Comparison of ENCODE assay signal across 8 cellular contexts in genomic region chr5:62403411-62404250, GRCh38. TPM values are rescaled to one million over a fixed set of nuclear protein-coding genes. Genes with fewer than 3 reads are reported as not detected.
DNase-seq lines count a peak whose midpoint lies in the region; ATAC-seq and TF ChIP-seq lines count a peak whose summit lies in the region.

Gene DIMT1, minus strand, starts transcription at chr5:62403905. Its CDS starts 133 bp downstream, at chr5:62403772.

- H3K4me3 Mint-ChIP-seq in endothelial cell (ENCODE audit: unreplicated experiment): peak within 1 kb of the TSS; percentile 97
- peak within 1 kb of the TSS; percentile 97 for H3K4me3 Mint-ChIP-seq in mesothelial cell of epicardium

- H3K27ac ChIP-seq in OCI-LY3 (ENCODE audit: low read length): peak within 1 kb of the TSS; percentile 74

- H4K20me1 ChIP-seq in OCI-LY3 (ENCODE audit: insufficient read depth, low read length): no peaks in the 10 kb centered on the region

- no peaks in the 10 kb centered on the region for H3K9me3 Mint-ChIP-seq in endothelial cell (ENCODE audit: unreplicated experiment)
- H3K9me3 Mint-ChIP-seq in mesothelial cell of epicardium: no peaks in the 10 kb centered on the region

- H3K79me2 ChIP-seq in OCI-LY3 (ENCODE audit: low read length): peaks cover 19% of the 10 kb centered on the region

- H3K27me3 Mint-ChIP-seq in endothelial cell (ENCODE audit: unreplicated experiment) (no peaks in the 10 kb centered on the region), mesothelial cell of epicardium (ENCODE audit: low read depth) (no peaks in the 10 kb centered on the region)

- DNase-seq in D341Med (ENCODE audit: low spot score) (peak; percentile 92), HuH-7 (ENCODE audit: low spot score) (peak; percentile 92), endothelial cell (ENCODE audit: low spot score) (peak; percentile 92), mesothelial cell of epicardium (ENCODE audit: low spot score in 2 of 2, unreplicated experiment in 2 of 2) (peak; percentile 78 to 89)
- DNase-seq in activated CD8-positive, alpha-beta memory T cell treated with anti-CD3 and anti-CD28 coated beads, Interleukin-2, amount 50 U/mL, for 48 hours: peak; percentile 92
- peak; percentile 90 to 91 for DNase-seq in stimulated activated CD8-positive, alpha-beta memory T cell treated with anti-CD3 and anti-CD28 coated beads, Interleukin-15, amount 100 ng/mL, for 48 hours (ENCODE audit: low read depth in 2 of 2)

- H3K36me3 Mint-ChIP-seq in endothelial cell (ENCODE audit: low read depth, unreplicated experiment) (no peaks in the 10 kb centered on the region), mesothelial cell of epicardium (peaks cover 10% of the 10 kb centered on the region)

- TF ChIP-seq CTCF in OCI-LY3 (IDR thresholded peaks at IDR 0.05; ENCODE audit: low read depth, low read length): no peak
- TF ChIP-seq CTCF in endothelial cell (IDR thresholded peaks at IDR 0.05; ENCODE audit: unreplicated experiment): no peak
- TF ChIP-seq CTCF in mesothelial cell of epicardium (IDR thresholded peaks at IDR 0.05; ENCODE audit: unreplicated experiment): no peak

- H2AFZ ChIP-seq in OCI-LY3 (ENCODE audit: low read depth, low read length): peak within 1 kb of the TSS; percentile 93

- H3K9me3 ChIP-seq in OCI-LY3 (ENCODE audit: insufficient read depth, low read length): no peaks in the 10 kb centered on the region

- peak within 1 kb of the TSS; percentile 80 for H3K4me2 ChIP-seq in OCI-LY3 (ENCODE audit: low read length)

- H3K27ac Mint-ChIP-seq in endothelial cell (ENCODE audit: unreplicated experiment): peak within 1 kb of the TSS; percentile 96
- H3K27ac Mint-ChIP-seq in mesothelial cell of epicardium: peak within 1 kb of the TSS; percentile 100

- ATAC-seq in GM21515 (IDR thresholded peaks at IDR 0.05; ENCODE audit: unreplicated experiment): peak; percentile 96

- H3K4me1 ChIP-seq in OCI-LY3 (ENCODE audit: low read length): peaks cover 9% of the 10 kb centered on the region

- no peaks in the 10 kb centered on the region for H3K36me3 ChIP-seq in OCI-LY3 (replicated peaks; ENCODE audit: low read depth, low read length)

- H3K4me1 Mint-ChIP-seq in endothelial cell (ENCODE audit: unreplicated experiment): peaks cover 11% of the 10 kb centered on the region
- peaks cover 19% of the 10 kb centered on the region for H3K4me1 Mint-ChIP-seq in mesothelial cell of epicardium

- peak within 1 kb of the TSS; percentile 91 for H3K9ac ChIP-seq in OCI-LY3 (ENCODE audit: low read length)

- no peaks in the 10 kb centered on the region for H3K27me3 ChIP-seq in OCI-LY3 (ENCODE audit: low read depth, low read length)

- peak within 1 kb of the TSS; percentile 98 for H3K4me3 ChIP-seq in OCI-LY3 (ENCODE audit: low read length)

RNA-seq across cellular contexts. Expression of gene DIMT1, which starts in this region (rescaled TPM):
- total RNA-seq in endothelial cell (ENCODE audit: unreplicated experiment): 23.2 TPM
- 21.9 to 22.5 TPM (median 22.0 TPM) in 3 replicates for total RNA-seq in mesothelial cell of epicardium

Comparison
In these comparisons a context has a peak if more than half of its experiments do, and no peak if none do; other contexts are left out.
1. Peak in every context shown above with its lines: DNase-seq, ATAC-seq, H3K4me3 ChIP-seq and H3K27ac ChIP-seq.